Comparison of ENCODE assay signal across 1 cellular context in genomic region chr2:167132906-167133555, GRCh38.
TF ChIP-seq lines count a peak whose summit lies in the region.

No MANE protein-coding gene starts in this region.

TF ChIP-seq in HepG2, 621 proteins besides CTCF, POLR2A, EP300 and RAD21 (continued from another document):
- TF ChIP-seq, protein P1, sequence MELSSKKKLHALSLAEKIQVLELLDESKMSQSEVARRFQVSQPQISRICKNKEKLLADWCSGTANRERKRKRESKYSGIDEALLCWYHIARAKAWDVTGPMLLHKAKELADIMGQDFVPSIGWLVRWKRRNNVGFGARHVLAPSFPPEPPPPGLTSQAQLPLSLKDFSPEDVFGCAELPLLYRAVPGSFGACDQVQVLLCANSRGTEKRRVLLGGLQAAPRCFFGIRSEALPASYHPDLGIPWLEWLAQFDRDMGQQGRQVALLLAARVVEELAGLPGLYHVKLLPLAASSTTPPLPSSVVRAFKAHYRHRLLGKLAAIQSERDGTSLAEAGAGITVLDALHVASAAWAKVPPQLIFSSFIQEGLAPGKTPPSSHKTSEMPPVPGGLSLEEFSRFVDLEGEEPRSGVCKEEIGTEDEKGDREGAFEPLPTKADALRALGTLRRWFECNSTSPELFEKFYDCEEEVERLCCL (CRISPR knock-in tag; IDR thresholded peaks at IDR 0.05; ENCODE audit: borderline replicate concordance): no peak
- TF ChIP-seq ZNF781 (CRISPR knock-in tag; IDR thresholded peaks at IDR 0.05; ENCODE audit: borderline replicate concordance, not compliant biosample characterization): no peak
- no peak for TF ChIP-seq ZNF3 (CRISPR knock-in tag; IDR thresholded peaks at IDR 0.05)
- TF ChIP-seq, protein P2, sequence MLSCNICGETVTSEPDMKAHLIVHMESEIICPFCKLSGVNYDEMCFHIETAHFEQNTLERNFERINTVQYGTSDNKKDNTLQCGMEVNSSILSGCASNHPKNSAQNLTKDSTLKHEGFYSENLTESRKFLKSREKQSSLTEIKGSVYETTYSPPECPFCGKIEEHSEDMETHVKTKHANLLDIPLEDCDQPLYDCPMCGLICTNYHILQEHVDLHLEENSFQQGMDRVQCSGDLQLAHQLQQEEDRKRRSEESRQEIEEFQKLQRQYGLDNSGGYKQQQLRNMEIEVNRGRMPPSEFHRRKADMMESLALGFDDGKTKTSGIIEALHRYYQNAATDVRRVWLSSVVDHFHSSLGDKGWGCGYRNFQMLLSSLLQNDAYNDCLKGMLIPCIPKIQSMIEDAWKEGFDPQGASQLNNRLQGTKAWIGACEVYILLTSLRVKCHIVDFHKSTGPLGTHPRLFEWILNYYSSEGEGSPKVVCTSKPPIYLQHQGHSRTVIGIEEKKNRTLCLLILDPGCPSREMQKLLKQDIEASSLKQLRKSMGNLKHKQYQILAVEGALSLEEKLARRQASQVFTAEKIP (CRISPR knock-in tag; IDR thresholded peaks at IDR 0.05; ENCODE audit: borderline replicate concordance): no peak
- no peak for TF ChIP-seq NR2F1 (CRISPR knock-in tag; IDR thresholded peaks at IDR 0.05)
- TF ChIP-seq MLLT10 (CRISPR knock-in tag; IDR thresholded peaks at IDR 0.05): no peak
- no peak for TF ChIP-seq HNRNPUL1 (IDR thresholded peaks at IDR 0.05; ENCODE audit: low read depth, low read length)
- no peak for TF ChIP-seq KDM1A (CRISPR knock-in tag; IDR thresholded peaks at IDR 0.05)
- TF ChIP-seq SP5 (CRISPR knock-in tag; IDR thresholded peaks at IDR 0.05; ENCODE audit: borderline replicate concordance, low read depth): no peak
- no peak for TF ChIP-seq DR1 (CRISPR knock-in tag; IDR thresholded peaks at IDR 0.05)
- TF ChIP-seq ZNF883 (CRISPR knock-in tag; IDR thresholded peaks at IDR 0.05; ENCODE audit: not compliant biosample characterization): no peak
- TF ChIP-seq, protein P3, sequence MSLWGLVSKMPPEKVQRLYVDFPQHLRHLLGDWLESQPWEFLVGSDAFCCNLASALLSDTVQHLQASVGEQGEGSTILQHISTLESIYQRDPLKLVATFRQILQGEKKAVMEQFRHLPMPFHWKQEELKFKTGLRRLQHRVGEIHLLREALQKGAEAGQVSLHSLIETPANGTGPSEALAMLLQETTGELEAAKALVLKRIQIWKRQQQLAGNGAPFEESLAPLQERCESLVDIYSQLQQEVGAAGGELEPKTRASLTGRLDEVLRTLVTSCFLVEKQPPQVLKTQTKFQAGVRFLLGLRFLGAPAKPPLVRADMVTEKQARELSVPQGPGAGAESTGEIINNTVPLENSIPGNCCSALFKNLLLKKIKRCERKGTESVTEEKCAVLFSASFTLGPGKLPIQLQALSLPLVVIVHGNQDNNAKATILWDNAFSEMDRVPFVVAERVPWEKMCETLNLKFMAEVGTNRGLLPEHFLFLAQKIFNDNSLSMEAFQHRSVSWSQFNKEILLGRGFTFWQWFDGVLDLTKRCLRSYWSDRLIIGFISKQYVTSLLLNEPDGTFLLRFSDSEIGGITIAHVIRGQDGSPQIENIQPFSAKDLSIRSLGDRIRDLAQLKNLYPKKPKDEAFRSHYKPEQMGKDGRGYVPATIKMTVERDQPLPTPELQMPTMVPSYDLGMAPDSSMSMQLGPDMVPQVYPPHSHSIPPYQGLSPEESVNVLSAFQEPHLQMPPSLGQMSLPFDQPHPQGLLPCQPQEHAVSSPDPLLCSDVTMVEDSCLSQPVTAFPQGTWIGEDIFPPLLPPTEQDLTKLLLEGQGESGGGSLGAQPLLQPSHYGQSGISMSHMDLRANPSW (CRISPR knock-in tag; IDR thresholded peaks at IDR 0.05; ENCODE audit: borderline replicate concordance): no peak
- no peak for TF ChIP-seq ZNF251 (CRISPR knock-in tag; IDR thresholded peaks at IDR 0.05)
